ENCODE assay signal across 1 cellular context in the genomic region with DNA sequence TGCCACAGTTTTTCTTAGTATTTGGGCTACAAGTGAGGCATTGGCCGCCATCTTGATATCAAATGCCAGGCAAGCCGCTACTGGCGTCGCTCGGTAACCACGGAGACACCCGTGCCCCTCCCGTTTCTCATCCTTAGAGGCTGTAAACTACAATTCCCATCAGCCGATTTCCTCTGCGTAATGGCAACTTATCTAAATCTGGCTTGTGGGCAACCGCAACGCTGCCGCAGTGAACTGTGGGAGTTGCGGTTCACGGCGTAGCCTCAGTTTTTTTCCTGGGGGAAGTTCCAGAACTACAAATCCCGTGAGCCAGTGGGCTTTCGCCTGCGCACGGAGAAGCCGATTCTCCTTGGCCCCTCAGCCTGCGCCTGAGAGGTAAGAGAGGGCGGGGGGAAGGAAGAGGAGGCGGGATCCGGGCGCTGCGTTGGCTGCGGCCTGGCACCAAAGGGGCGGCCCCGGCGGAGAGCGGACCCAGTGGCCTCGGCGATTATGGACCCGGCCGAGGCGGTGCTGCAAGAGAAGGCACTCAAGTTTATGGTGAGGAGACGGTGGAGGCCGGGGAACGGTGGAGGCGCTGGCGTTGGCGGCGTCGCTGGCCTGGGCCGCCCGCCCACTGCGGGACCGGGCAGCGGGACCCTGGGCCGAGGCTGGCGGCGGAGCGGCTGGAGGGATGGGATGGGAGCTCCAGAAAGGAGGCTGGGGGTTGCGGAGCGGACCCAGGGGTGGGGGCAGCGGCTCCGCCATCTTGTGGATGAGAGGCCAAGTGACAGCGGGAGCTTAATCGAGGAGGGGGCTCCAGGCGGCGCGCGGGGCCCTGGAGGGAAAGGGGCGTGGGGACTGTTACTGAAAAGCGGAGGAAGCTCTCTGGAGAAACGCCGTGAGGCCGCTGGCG.
A peak's percentile ranks its signal among the peaks of the same experiment; 100 is the strongest.
TF ChIP-seq lines count a peak whose summit lies in the region.

A gene (plus strand): TSS at position 474 of the 892 bp plus-strand sequence. CDS start 16 bp downstream, at position 490.

TF ChIP-seq in HEK293, 187 proteins besides CTCF, POLR2A, EP300 and RAD21 (continued from another document):
- TF ChIP-seq, protein P1, sequence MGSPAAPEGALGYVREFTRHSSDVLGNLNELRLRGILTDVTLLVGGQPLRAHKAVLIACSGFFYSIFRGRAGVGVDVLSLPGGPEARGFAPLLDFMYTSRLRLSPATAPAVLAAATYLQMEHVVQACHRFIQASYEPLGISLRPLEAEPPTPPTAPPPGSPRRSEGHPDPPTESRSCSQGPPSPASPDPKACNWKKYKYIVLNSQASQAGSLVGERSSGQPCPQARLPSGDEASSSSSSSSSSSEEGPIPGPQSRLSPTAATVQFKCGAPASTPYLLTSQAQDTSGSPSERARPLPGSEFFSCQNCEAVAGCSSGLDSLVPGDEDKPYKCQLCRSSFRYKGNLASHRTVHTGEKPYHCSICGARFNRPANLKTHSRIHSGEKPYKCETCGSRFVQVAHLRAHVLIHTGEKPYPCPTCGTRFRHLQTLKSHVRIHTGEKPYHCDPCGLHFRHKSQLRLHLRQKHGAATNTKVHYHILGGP (tag by site-specific recombination; IDR thresholded peaks at IDR 0.05), result no peak
- TF ChIP-seq, protein P2, sequence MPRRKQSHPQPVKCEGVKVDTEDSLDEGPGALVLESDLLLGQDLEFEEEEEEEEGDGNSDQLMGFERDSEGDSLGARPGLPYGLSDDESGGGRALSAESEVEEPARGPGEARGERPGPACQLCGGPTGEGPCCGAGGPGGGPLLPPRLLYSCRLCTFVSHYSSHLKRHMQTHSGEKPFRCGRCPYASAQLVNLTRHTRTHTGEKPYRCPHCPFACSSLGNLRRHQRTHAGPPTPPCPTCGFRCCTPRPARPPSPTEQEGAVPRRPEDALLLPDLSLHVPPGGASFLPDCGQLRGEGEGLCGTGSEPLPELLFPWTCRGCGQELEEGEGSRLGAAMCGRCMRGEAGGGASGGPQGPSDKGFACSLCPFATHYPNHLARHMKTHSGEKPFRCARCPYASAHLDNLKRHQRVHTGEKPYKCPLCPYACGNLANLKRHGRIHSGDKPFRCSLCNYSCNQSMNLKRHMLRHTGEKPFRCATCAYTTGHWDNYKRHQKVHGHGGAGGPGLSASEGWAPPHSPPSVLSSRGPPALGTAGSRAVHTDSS (tag by site-specific recombination; IDR thresholded peaks at IDR 0.05), result no peak
- TF ChIP-seq ZFHX2 (tag by site-specific recombination; conservative IDR thresholded peaks at IDR 0.05) (peak; percentile 93), BCL11B (tag by site-specific recombination; IDR thresholded peaks at IDR 0.05; ENCODE audit: low read depth) (no peak), ZNF366 (tag by site-specific recombination; conservative IDR thresholded peaks at IDR 0.05) (no peak), ZNF558 (tag by site-specific recombination; IDR thresholded peaks at IDR 0.05) (no peak), ZNF184 (tag by site-specific recombination; IDR thresholded peaks at IDR 0.05) (no peak), ZSCAN16 (tag by site-specific recombination; IDR thresholded peaks at IDR 0.05) (0 out of 2 replicates have a peak, but pooled peaks have one; percentile 16), ZNF785 (tag by site-specific recombination; IDR thresholded peaks at IDR 0.05) (no peak), ZNF221 (tag by site-specific recombination; IDR thresholded peaks at IDR 0.05; ENCODE audit: borderline replicate concordance) (no peak), ZNF76 (tag by site-specific recombination; IDR thresholded peaks at IDR 0.05; ENCODE audit: borderline replicate concordance, low read depth) (peak; percentile 100), KLF8 (tag by site-specific recombination; IDR thresholded peaks at IDR 0.05) (peak; percentile 39), KLF7 (tag by site-specific recombination; IDR thresholded peaks at IDR 0.05; ENCODE audit: borderline replicate concordance) (0 out of 2 replicates have a peak, but pooled peaks have one; percentile 16), ZNF16 (tag by site-specific recombination; IDR thresholded peaks at IDR 0.05; ENCODE audit: low read depth) (no peak)
- TF ChIP-seq, protein P3, sequence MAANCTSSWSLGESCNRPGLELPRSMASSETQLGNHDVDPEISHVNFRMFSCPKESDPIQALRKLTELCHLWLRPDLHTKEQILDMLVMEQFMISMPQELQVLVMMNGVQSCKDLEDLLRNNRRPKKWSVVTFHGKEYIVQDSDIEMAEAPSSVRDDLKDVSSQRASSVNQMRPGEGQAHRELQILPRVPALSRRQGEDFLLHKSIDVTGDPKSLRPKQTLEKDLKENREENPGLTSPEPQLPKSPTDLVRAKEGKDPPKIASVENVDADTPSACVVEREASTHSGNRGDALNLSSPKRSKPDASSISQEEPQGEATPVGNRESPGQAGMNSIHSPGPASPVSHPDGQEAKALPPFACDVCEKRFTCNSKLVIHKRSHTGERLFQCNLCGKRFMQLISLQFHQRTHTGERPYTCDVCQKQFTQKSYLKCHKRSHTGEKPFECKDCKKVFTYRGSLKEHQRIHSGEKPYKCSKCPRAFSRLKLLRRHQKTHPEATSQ (tag by site-specific recombination; IDR thresholded peaks at IDR 0.05), result 0 out of 2 replicates have a peak, but pooled peaks have one; percentile 63
- TF ChIP-seq, protein P4, sequence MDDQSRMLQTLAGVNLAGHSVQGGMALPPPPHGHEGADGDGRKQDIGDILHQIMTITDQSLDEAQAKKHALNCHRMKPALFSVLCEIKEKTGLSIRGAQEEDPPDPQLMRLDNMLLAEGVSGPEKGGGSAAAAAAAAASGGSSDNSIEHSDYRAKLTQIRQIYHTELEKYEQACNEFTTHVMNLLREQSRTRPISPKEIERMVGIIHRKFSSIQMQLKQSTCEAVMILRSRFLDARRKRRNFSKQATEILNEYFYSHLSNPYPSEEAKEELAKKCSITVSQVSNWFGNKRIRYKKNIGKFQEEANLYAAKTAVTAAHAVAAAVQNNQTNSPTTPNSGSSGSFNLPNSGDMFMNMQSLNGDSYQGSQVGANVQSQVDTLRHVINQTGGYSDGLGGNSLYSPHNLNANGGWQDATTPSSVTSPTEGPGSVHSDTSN (CRISPR knock-in tag; IDR thresholded peaks at IDR 0.05), result 0 out of 2 replicates have a peak, but pooled peaks have one; percentile 63
- TF ChIP-seq, protein P5, sequence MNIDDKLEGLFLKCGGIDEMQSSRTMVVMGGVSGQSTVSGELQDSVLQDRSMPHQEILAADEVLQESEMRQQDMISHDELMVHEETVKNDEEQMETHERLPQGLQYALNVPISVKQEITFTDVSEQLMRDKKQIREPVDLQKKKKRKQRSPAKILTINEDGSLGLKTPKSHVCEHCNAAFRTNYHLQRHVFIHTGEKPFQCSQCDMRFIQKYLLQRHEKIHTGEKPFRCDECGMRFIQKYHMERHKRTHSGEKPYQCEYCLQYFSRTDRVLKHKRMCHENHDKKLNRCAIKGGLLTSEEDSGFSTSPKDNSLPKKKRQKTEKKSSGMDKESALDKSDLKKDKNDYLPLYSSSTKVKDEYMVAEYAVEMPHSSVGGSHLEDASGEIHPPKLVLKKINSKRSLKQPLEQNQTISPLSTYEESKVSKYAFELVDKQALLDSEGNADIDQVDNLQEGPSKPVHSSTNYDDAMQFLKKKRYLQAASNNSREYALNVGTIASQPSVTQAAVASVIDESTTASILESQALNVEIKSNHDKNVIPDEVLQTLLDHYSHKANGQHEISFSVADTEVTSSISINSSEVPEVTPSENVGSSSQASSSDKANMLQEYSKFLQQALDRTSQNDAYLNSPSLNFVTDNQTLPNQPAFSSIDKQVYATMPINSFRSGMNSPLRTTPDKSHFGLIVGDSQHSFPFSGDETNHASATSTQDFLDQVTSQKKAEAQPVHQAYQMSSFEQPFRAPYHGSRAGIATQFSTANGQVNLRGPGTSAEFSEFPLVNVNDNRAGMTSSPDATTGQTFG (tag by site-specific recombination; IDR thresholded peaks at IDR 0.05; ENCODE audit: borderline replicate concordance), result no peak
